ENCODE assay signal across 12 cellular contexts in the genomic region with DNA sequence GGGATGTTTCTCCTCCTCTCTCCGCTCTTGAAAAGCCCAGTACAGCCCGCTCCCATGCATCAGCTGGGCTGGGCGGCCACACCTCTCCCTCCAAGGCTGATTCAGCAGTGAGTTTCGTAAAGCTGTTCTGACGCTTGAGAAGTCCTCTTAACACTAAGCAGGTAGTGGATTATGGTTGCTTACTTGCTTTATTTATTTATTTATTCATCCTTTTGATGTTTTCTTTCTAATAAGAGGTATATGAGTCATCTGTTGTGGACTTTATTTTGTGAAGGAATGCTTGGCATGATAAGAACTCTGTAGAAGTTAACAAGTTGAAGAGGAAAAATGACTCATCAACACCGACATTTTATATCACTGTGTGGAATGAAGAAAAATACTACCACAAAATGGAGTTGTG.
DNase-seq lines count a peak whose midpoint lies in the region; ATAC-seq lines count a peak whose summit lies in the region.
"Had no signal": no experiment of that assay in that cellular context is flagged by ENCODE, and none has a peak within 500 bp of the region (broad histone marks: within the 10 kb centered on the region; RNA-seq: fewer than 3 reads in every experiment).

No MANE protein-coding gene starts in this region.

- no peaks in the 10 kb centered on the region for H3K36me3 Mint-ChIP-seq in activated CD8-positive, alpha-beta T cell treated with anti-CD3 and anti-CD28 coated beads, Interleukin-2, amount 10 ng/mL, durations not matched to agents 7 days and 5 days (ENCODE audit: low read depth)

- no peak overlapping the region for H3K27ac Mint-ChIP-seq in activated CD8-positive, alpha-beta T cell treated with anti-CD3 and anti-CD28 coated beads, Interleukin-2, amount 10 ng/mL, durations not matched to agents 7 days and 5 days
- H3K27ac Mint-ChIP-seq in stimulated activated naive CD8-positive, alpha-beta T cell treated with anti-CD3 and anti-CD28 coated beads, Interleukin-15, amount 100 ng/mL, for 72 hours: no peak overlapping the region
- H3K27ac Mint-ChIP-seq: activated B cell treated with CpG ODN at 0.5 μM for 24 hours had no signal

- POLR2A ChIA-PET in activated CD8-positive, alpha-beta T cell treated with anti-CD3 and anti-CD28 coated beads, Interleukin-2, amount 10 ng/mL, durations not matched to agents 7 days and 5 days (lab: Charles Lee): no interaction called here

- H3K27me3 Mint-ChIP-seq in activated CD8-positive, alpha-beta T cell treated with anti-CD3 and anti-CD28 coated beads, Interleukin-2, amount 10 ng/mL, durations not matched to agents 7 days and 5 days (ENCODE audit: low read depth): no peaks in the 10 kb centered on the region
- H3K27me3 Mint-ChIP-seq in stimulated activated naive CD8-positive, alpha-beta T cell treated with anti-CD3 and anti-CD28 coated beads, Interleukin-15, amount 100 ng/mL, for 72 hours: no peaks in the 10 kb centered on the region
- H3K27me3 Mint-ChIP-seq: activated B cell treated with CpG ODN at 0.5 μM for 24 hours had no signal

- ATAC-seq in activated CD8-positive, alpha-beta T cell treated with anti-CD3 and anti-CD28 coated beads, Interleukin-2, amount 10 ng/mL, durations not matched to agents 7 days and 5 days: no peak
- ATAC-seq in GM18909 (IDR thresholded peaks at IDR 0.05; ENCODE audit: poor library complexity, unreplicated experiment): no peak
- ATAC-seq in stimulated activated naive CD8-positive, alpha-beta T cell treated with anti-CD3 and anti-CD28 coated beads, Interleukin-15, amount 100 ng/mL, for 72 hours: no peak
- ATAC-seq: left lobe of liver had no signal

- peak; percentile 83 for DNase-seq in EH (ENCODE audit: low read depth)
- peak; percentile 71 for DNase-seq in NCI-H226
- DNase-seq in epithelial cell of prostate (ENCODE audit: low read depth, low spot score): peak; percentile 93
- peak; percentile 54 for DNase-seq in myocyte (ENCODE audit: low read depth)
- no peak for DNase-seq in activated CD8-positive, alpha-beta T cell treated with anti-CD3 and anti-CD28 coated beads, Interleukin-2, amount 10 ng/mL, durations not matched to agents 7 days and 5 days
- DNase-seq in NCI-H187 treated with DMSO at 0.1 percent for 48 hours (lab: John Stamatoyannopoulos, UW): no peak
- no peak for DNase-seq in stimulated activated naive CD8-positive, alpha-beta T cell treated with anti-CD3 and anti-CD28 coated beads, Interleukin-15, amount 100 ng/mL, for 72 hours
- DNase-seq: activated B cell treated with CpG ODN at 0.5 μM for 24 hours, H7, NCI-H1417 had no signal

- H3K4me3 Mint-ChIP-seq in activated CD8-positive, alpha-beta T cell treated with anti-CD3 and anti-CD28 coated beads, Interleukin-2, amount 10 ng/mL, durations not matched to agents 7 days and 5 days: no peak overlapping the region
- H3K4me3 Mint-ChIP-seq in stimulated activated naive CD8-positive, alpha-beta T cell treated with anti-CD3 and anti-CD28 coated beads, Interleukin-15, amount 100 ng/mL, for 72 hours: no peak overlapping the region
- H3K4me3 Mint-ChIP-seq: activated B cell treated with CpG ODN at 0.5 μM for 24 hours had no signal

- H3K4me1 Mint-ChIP-seq in activated CD8-positive, alpha-beta T cell treated with anti-CD3 and anti-CD28 coated beads, Interleukin-2, amount 10 ng/mL, durations not matched to agents 7 days and 5 days (ENCODE audit: low read depth): no peaks in the 10 kb centered on the region
- no peaks in the 10 kb centered on the region for H3K4me1 Mint-ChIP-seq in stimulated activated naive CD8-positive, alpha-beta T cell treated with anti-CD3 and anti-CD28 coated beads, Interleukin-15, amount 100 ng/mL, for 72 hours
- H3K4me1 Mint-ChIP-seq: activated B cell treated with CpG ODN at 0.5 μM for 24 hours had no signal

- H3K9me3 Mint-ChIP-seq in activated CD8-positive, alpha-beta T cell treated with anti-CD3 and anti-CD28 coated beads, Interleukin-2, amount 10 ng/mL, durations not matched to agents 7 days and 5 days (ENCODE audit: insufficient read depth): no peaks in the 10 kb centered on the region
- no peaks in the 10 kb centered on the region for H3K9me3 Mint-ChIP-seq in stimulated activated naive CD8-positive, alpha-beta T cell treated with anti-CD3 and anti-CD28 coated beads, Interleukin-15, amount 100 ng/mL, for 72 hours

- peak overlapping the region; percentile 75 for H3K27ac ChIP-seq in epithelial cell of prostate

- CTCF ChIA-PET in activated CD8-positive, alpha-beta T cell treated with anti-CD3 and anti-CD28 coated beads, Interleukin-2, amount 10 ng/mL, durations not matched to agents 7 days and 5 days (lab: Charles Lee): no interaction called here

Comparison
In these comparisons a context has a peak if more than half of its experiments do, and no peak if none do; other contexts are left out.
1. DNase-seq: peak in EH (single experiment), NCI-H226 (single experiment), epithelial cell of prostate (single experiment) and myocyte (single experiment); none in activated CD8-positive, alpha-beta T cell treated with anti-CD3 and anti-CD28 coated beads, Interleukin-2, amount 10 ng/mL, durations not matched to agents 7 days and 5 days (single experiment), NCI-H187 treated with DMSO at 0.1 percent for 48 hours (single experiment) and stimulated activated naive CD8-positive, alpha-beta T cell treated with anti-CD3 and anti-CD28 coated beads, Interleukin-15, amount 100 ng/mL, for 72 hours (0 of 2).